Comparison of ENCODE assay signal across 1 cellular context in genomic region chr18:36035253-36035652, GRCh38.
TF ChIP-seq lines count a peak whose summit lies in the region.

No MANE protein-coding gene starts in this region.

TF ChIP-seq in HepG2, 621 proteins besides CTCF, POLR2A, EP300 and RAD21:
- no peak for TF ChIP-seq EEA1 (CRISPR knock-in tag; IDR thresholded peaks at IDR 0.05; ENCODE audit: borderline replicate concordance)
- no peak for TF ChIP-seq ELF1 (CRISPR knock-in tag; IDR thresholded peaks at IDR 0.05)
- TF ChIP-seq HNRNPLL (IDR thresholded peaks at IDR 0.05; ENCODE audit: low read depth, low read length, poor library complexity, severe bottlenecking), result no peak
